Comparison of ENCODE assay signal across 8 cellular contexts in genomic region chr15:101276501-101277037, GRCh38. TPM values are rescaled to one million over a fixed set of nuclear protein-coding genes. Genes with fewer than 3 reads are reported as not detected.
DNase-seq lines count a peak whose midpoint lies in the region; ATAC-seq and TF ChIP-seq lines count a peak whose summit lies in the region.

No MANE protein-coding gene starts in this region.

- CTCF ChIA-PET in naive thymus-derived CD4-positive, alpha-beta T cell (lab: Charles Lee), result interaction anchor here (0.6 kb wide), 1 partner anchor 11 kb away, joined by 5 read pairs; no protein-coding TSS in a partner anchor

- H3K4me1 ChIP-seq in cardiac muscle cell (ENCODE audit: low read depth), result peaks cover 29% of the 10 kb centered on the region
- peaks cover 11 to 21% of the 10 kb centered on the region in 2 donors for H3K4me1 ChIP-seq in naive thymus-derived CD4-positive, alpha-beta T cell (ENCODE audit: control insufficient read depth in 2 of 2, insufficient read depth in 2 of 2, low read length in 2 of 2)

- H3K9me3 ChIP-seq in cardiac muscle cell (ENCODE audit: low read depth), result no peaks in the 10 kb centered on the region
- H3K9me3 ChIP-seq in naive thymus-derived CD4-positive, alpha-beta T cell (ENCODE audit: control insufficient read depth in 2 of 3, low read length in 3 of 3), result no peaks in the 10 kb centered on the region

- POLR2A ChIA-PET in naive thymus-derived CD4-positive, alpha-beta T cell (lab: Charles Lee), result interaction anchor here (0.7 to 1.7 kb wide), 3 partner anchors 15 to 34 kb away, joined by 3 to 8 read pairs (median 6); partner anchors contain the start of gene SNRPA1

- H3K4me3 Mint-ChIP-seq in naive thymus-derived CD4-positive, alpha-beta T cell, result peak overlapping the region; percentile 86 to 99 (median 95)

- ATAC-seq in Right ventricle myocardium superior (ENCODE audit: poor library complexity), result no peak
- ATAC-seq in HG02938 (IDR thresholded peaks at IDR 0.05; ENCODE audit: unreplicated experiment), result peak; percentile 43
- peak; percentile 25 for ATAC-seq in naive thymus-derived CD4-positive, alpha-beta T cell
- no peak for ATAC-seq in GM19328 (IDR thresholded peaks at IDR 0.05; ENCODE audit: unreplicated experiment)

- intact Hi-C loops in Right ventricle myocardium superior (cut with DNase I) (no loop called here), dorsolateral prefrontal cortex (cut with DNase I) (loop anchor here (1.0 to 2.0 kb wide), 2 partner anchors 18 kb away; partner anchors contain the start of gene SNRPA1 (in 1 of the 2))
- intact Hi-C loops in naive thymus-derived CD4-positive, alpha-beta T cell (cut with micrococcal nuclease), result loop anchor here (1.0 to 10.0 kb wide), 9 partner anchors 18 to 674 kb away; partner anchors contain the start of genes CHSY1 (in 2 of the 2), ASB7 (in 1 of the 2), LINS1 (in 1 of the 2) and SNRPA1 (in 1 of the 2)

- peaks cover 0 to 3% (median 0%) of the 10 kb centered on the region in 11 donors for H3K9me3 Mint-ChIP-seq in naive thymus-derived CD4-positive, alpha-beta T cell

- H3K27me3 ChIP-seq in cardiac muscle cell (no peaks in the 10 kb centered on the region), dorsolateral prefrontal cortex (no peaks in the 10 kb centered on the region)
- no peaks in the 10 kb centered on the region for H3K27me3 ChIP-seq in naive thymus-derived CD4-positive, alpha-beta T cell (ENCODE audit: control insufficient read depth in 2 of 2, insufficient read depth in 2 of 2, low read length in 2 of 2)

- H3K4me3 ChIP-seq in cardiac muscle cell (peak overlapping the region; percentile 89), dorsolateral prefrontal cortex (peak overlapping the region; percentile 71 to 100 (median 93))
- peak overlapping the region; percentile 92 for H3K4me3 ChIP-seq in naive thymus-derived CD4-positive, alpha-beta T cell (ENCODE audit: low read length)

- H3K36me3 ChIP-seq in cardiac muscle cell, result peaks cover 36% of the 10 kb centered on the region
- H3K36me3 ChIP-seq in naive thymus-derived CD4-positive, alpha-beta T cell (ENCODE audit: control insufficient read depth in 2 of 3, insufficient read depth in 3 of 3, low read length in 3 of 3), result peaks cover 29 to 52% (median 31%) of the 10 kb centered on the region in 3 experiments

- TF ChIP-seq CTCF in cardiac muscle cell (IDR thresholded peaks at IDR 0.05; ENCODE audit: low read depth, low read length), result peak; percentile 45
- peak in 8 of 56 donors; percentile 11 to 35 (median 18) for TF ChIP-seq CTCF in dorsolateral prefrontal cortex (IDR thresholded peaks at IDR 0.05 in 54 of 56, conservative IDR thresholded peaks at IDR 0.05 in 2 of 56; ENCODE audit: low read depth in 1 of 56, partially characterized antibody in 56 of 56)

- H3K36me3 Mint-ChIP-seq in naive thymus-derived CD4-positive, alpha-beta T cell, result peaks cover 13 to 39% (median 26%) of the 10 kb centered on the region in 5 donors

- H3K27me3 Mint-ChIP-seq in naive thymus-derived CD4-positive, alpha-beta T cell, result no peaks in the 10 kb centered on the region

- H3K27ac ChIP-seq in cardiac muscle cell (peak overlapping the region; percentile 91), dorsolateral prefrontal cortex (peak overlapping the region in 49 of 59 donors; percentile 0 to 91 (median 75))
- peak overlapping the region; percentile 88 for H3K27ac ChIP-seq in naive thymus-derived CD4-positive, alpha-beta T cell (ENCODE audit: low read depth, low read length)

- H3K27ac Mint-ChIP-seq in naive thymus-derived CD4-positive, alpha-beta T cell, result peak overlapping the region; percentile 80 to 96 (median 89)

- peaks cover 13 to 37% (median 24%) of the 10 kb centered on the region in 7 donors for H3K4me1 Mint-ChIP-seq in naive thymus-derived CD4-positive, alpha-beta T cell

- DNase-seq in cardiac muscle cell (ENCODE audit: low read depth in 1 of 2, low spot score in 1 of 2) (peak in 1 of 2 donors; percentile 60), Right ventricle myocardium superior (no peak), RKO (ENCODE audit: low spot score) (peak; percentile 70), dorsolateral prefrontal cortex (no peak), cortex of kidney (lab: John Stamatoyannopoulos, UW) (no peak)
- peak in 2 of 9 donors; percentile 16 to 28 for DNase-seq in naive thymus-derived CD4-positive, alpha-beta T cell

RNA-seq across cellular contexts. Expression of gene SELENOS, which starts 0.7 kb away (rescaled TPM):
- 48.3 and 49.0 TPM in 2 replicates for total RNA-seq in cardiac muscle cell
- polyA plus RNA-seq in cardiac muscle cell, result 78.0 and 103 TPM in 2 replicates
- 41.1 TPM for total RNA-seq in Right ventricle myocardium superior
- total RNA-seq in dorsolateral prefrontal cortex, result 10 to 100 TPM; 17.2 to 38.9 (median 26.4) TPM
- 10 to 100 TPM; 24.8 to 42.2 (median 37.6) TPM for total RNA-seq in naive thymus-derived CD4-positive, alpha-beta T cell
- polyA plus RNA-seq in naive thymus-derived CD4-positive, alpha-beta T cell, result 10 to 100 TPM; 43.9 to 48.2 TPM

RNA-seq across cellular contexts. Expression of gene SNRPA1, which starts 18.5 kb away (rescaled TPM):
- total RNA-seq in cardiac muscle cell, result 36.6 and 43.1 TPM in 2 replicates
- 131 and 168 TPM in 2 replicates for polyA plus RNA-seq in cardiac muscle cell
- total RNA-seq in Right ventricle myocardium superior, result 27.9 TPM
- 10 to 100 TPM; 22.5 to 70.1 (median 45.4) TPM for total RNA-seq in dorsolateral prefrontal cortex
- total RNA-seq in naive thymus-derived CD4-positive, alpha-beta T cell, result 100 to 1,000 TPM in 3 of 5 experiments, 10 to 100 TPM in 2; 80.1 to 212 (median 110) TPM
- polyA plus RNA-seq in naive thymus-derived CD4-positive, alpha-beta T cell, result 10 to 100 TPM; 59.6 to 86.8 TPM

RNA-seq across cellular contexts. Expression of gene CHSY1, which starts 24.7 kb away (rescaled TPM):
- total RNA-seq in cardiac muscle cell, result 28.0 and 30.3 TPM in 2 replicates
- 33.4 and 36.0 TPM in 2 replicates for polyA plus RNA-seq in cardiac muscle cell
- total RNA-seq in Right ventricle myocardium superior, result 12.7 TPM
- 10 to 100 TPM; 16.3 to 47.8 (median 26.7) TPM for total RNA-seq in dorsolateral prefrontal cortex
- total RNA-seq in naive thymus-derived CD4-positive, alpha-beta T cell, result 10 to 100 TPM in 3 of 5 experiments, 1 to 10 TPM in 2; 8.9 to 47.0 (median 10.8) TPM
- polyA plus RNA-seq in naive thymus-derived CD4-positive, alpha-beta T cell, result 1 to 10 TPM in 1 of 2 donors, under 1 TPM in 1; 0.78 to 1.2 TPM

Comparison
In these comparisons a context has a peak if more than half of its experiments do, and no peak if none do; other contexts are left out.
1. ATAC-seq: peak in HG02938 (single experiment) and naive thymus-derived CD4-positive, alpha-beta T cell (single experiment); none in Right ventricle myocardium superior (single experiment) and GM19328 (single experiment).
2. Peak in every context shown above with its lines, with median percentiles within 50 percentile points of each other: H3K27ac ChIP-seq and H3K4me3 ChIP-seq.